In genomic region chr19:3984584-3984907, GRCh38 we compare ENCODE assay signal across 9 cellular contexts. TPM values are rescaled to one million over a fixed set of nuclear protein-coding genes. Genes with fewer than 3 reads are reported as not detected.
DNase-seq lines count a peak whose midpoint lies in the region; ATAC-seq, FAIRE-seq and TF ChIP-seq lines count a peak whose summit lies in the region.
"Had no signal": no experiment of that assay in that cellular context is flagged by ENCODE, and none has a peak within 500 bp of the region (broad histone marks: within the 10 kb centered on the region; RNA-seq: fewer than 3 reads in every experiment).

No MANE protein-coding gene starts in this region.

- H3K4me3 ChIP-seq in H7 (ENCODE audit: insufficient read depth, low read depth, low read length) (peak overlapping the region; percentile 82), right atrium auricular region (peak overlapping the region; percentile 82 to 91), small intestine (ENCODE audit: low read depth in 1 of 2, low read length in 2 of 2) (peak overlapping the region; percentile 85 to 89)

- peaks cover 55% of the 10 kb centered on the region for H3K36me3 Mint-ChIP-seq in activated CD4-positive, alpha-beta memory T cell treated with anti-CD3 and anti-CD28 coated beads, Interleukin-2, amount 10 ng/mL, durations not matched to agents 7 days and 5 days (ENCODE audit: low read depth)

- POLR2A ChIA-PET in activated CD4-positive, alpha-beta memory T cell treated with anti-CD3 and anti-CD28 coated beads, Interleukin-2, amount 10 ng/mL, durations not matched to agents 7 days and 5 days (lab: Charles Lee) = interaction anchor here (0.7 to 8.5 kb wide), 19 partner anchors 9 to 484 kb away, joined by 3 to 122 read pairs (median 5); partner anchors contain the start of genes CACTIN, DAPK3, DOHH and MRPL54

- DNase-seq in H7 (peak; percentile 42), right atrium auricular region (ENCODE audit: low spot score) (no peak), small intestine (peak; percentile 35), SIG-M5 treated with dmso at 0.1 percent for 504 hours (lab: John Stamatoyannopoulos, UW; ENCODE audit: unreplicated experiment) (no peak), T1000 (lab: John Stamatoyannopoulos, UW) (no peak)
- DNase-seq in activated CD4-positive, alpha-beta memory T cell treated with anti-CD3 and anti-CD28 coated beads, Interleukin-2, amount 10 ng/mL, durations not matched to agents 7 days and 5 days = no peak

- CTCF ChIA-PET in activated CD4-positive, alpha-beta memory T cell treated with anti-CD3 and anti-CD28 coated beads, Interleukin-2, amount 10 ng/mL, durations not matched to agents 7 days and 5 days (lab: Charles Lee) = interaction anchor here (1.0 to 2.2 kb wide), 3 partner anchors 13 to 222 kb away, joined by 3 to 8 read pairs (median 7); partner anchors contain the start of gene DAPK3

- H3K27me3 ChIP-seq in H7 (ENCODE audit: control insufficient read depth, insufficient read depth, low read length) (no peaks in the 10 kb centered on the region), right atrium auricular region (no peaks in the 10 kb centered on the region), small intestine (ENCODE audit: control insufficient read depth in 2 of 2, insufficient read depth in 2 of 2, low read length in 2 of 2) (no peaks in the 10 kb centered on the region)

- H3K4me1 ChIP-seq in right atrium auricular region = peaks cover 0 to 44% of the 10 kb centered on the region in 2 donors
- no peaks in the 10 kb centered on the region for H3K4me1 ChIP-seq in small intestine (ENCODE audit: control insufficient read depth in 2 of 2, insufficient read depth in 1 of 2, low read depth in 1 of 2, low read length in 1 of 2)

- H3K27ac ChIP-seq in right atrium auricular region (peak overlapping the region; percentile 94 to 97), small intestine (ENCODE audit: low read depth in 1 of 2, low read length in 1 of 2) (peak overlapping the region; percentile 98)

- no peaks in the 10 kb centered on the region for H3K27me3 Mint-ChIP-seq in activated CD4-positive, alpha-beta memory T cell treated with anti-CD3 and anti-CD28 coated beads, Interleukin-2, amount 10 ng/mL, durations not matched to agents 7 days and 5 days

- peak overlapping the region; percentile 95 for H3K27ac Mint-ChIP-seq in activated CD4-positive, alpha-beta memory T cell treated with anti-CD3 and anti-CD28 coated beads, Interleukin-2, amount 10 ng/mL, durations not matched to agents 7 days and 5 days

- H3K9me3 ChIP-seq in right atrium auricular region (no peaks in the 10 kb centered on the region), small intestine (ENCODE audit: control insufficient read depth, low read depth) (no peaks in the 10 kb centered on the region)

- H3K36me3 ChIP-seq in H7 (replicated peaks; ENCODE audit: control insufficient read depth, insufficient read depth, low read length) (peaks cover 49% of the 10 kb centered on the region), right atrium auricular region (peaks cover 52% of the 10 kb centered on the region), small intestine (ENCODE audit: control insufficient read depth in 2 of 2, insufficient read depth in 2 of 2, low read length in 2 of 2) (peaks cover 25 to 38% of the 10 kb centered on the region in 2 donors)

- no peak for ATAC-seq in HG03139 (IDR thresholded peaks at IDR 0.05; ENCODE audit: unreplicated experiment)
- ATAC-seq in HG03045 (IDR thresholded peaks at IDR 0.05; ENCODE audit: unreplicated experiment) = no peak

- no peak for FAIRE-seq in small intestine (lab: Jason Lieb, UNC)

- no peaks in the 10 kb centered on the region for H3K9me3 Mint-ChIP-seq in activated CD4-positive, alpha-beta memory T cell treated with anti-CD3 and anti-CD28 coated beads, Interleukin-2, amount 10 ng/mL, durations not matched to agents 7 days and 5 days

- whole genome bisulfite sequencing in small intestine, 3 donors = 0 to 1% (median 1%) methylated on average over 10 of the region's 10 CpGs

- H3K4me1 Mint-ChIP-seq in activated CD4-positive, alpha-beta memory T cell treated with anti-CD3 and anti-CD28 coated beads, Interleukin-2, amount 10 ng/mL, durations not matched to agents 7 days and 5 days = peaks cover 62% of the 10 kb centered on the region

- TF ChIP-seq CTCF in right atrium auricular region (IDR thresholded peaks at IDR 0.05) = no peak

- H3K4me3 Mint-ChIP-seq in activated CD4-positive, alpha-beta memory T cell treated with anti-CD3 and anti-CD28 coated beads, Interleukin-2, amount 10 ng/mL, durations not matched to agents 7 days and 5 days = peak overlapping the region; percentile 93

RNA-seq across cellular contexts. Expression of gene EEF2, which starts 0.7 kb away (rescaled TPM):
- total RNA-seq in H7 (2014; rRNA removed; shearing (Covaris generic)) = 2,968 and 3,290 TPM in 2 replicates
- total RNA-seq in activated CD4-positive, alpha-beta memory T cell treated with anti-CD3 and anti-CD28 coated beads, Interleukin-2, amount 10 ng/mL, durations not matched to agents 7 days and 5 days = 1,000 to 10,000 TPM; 1,543 to 1,592 TPM
- total RNA-seq in right atrium auricular region = 1,000 to 10,000 TPM; 1,205 to 1,737 TPM
- polyA plus RNA-seq in small intestine = 1,000 to 10,000 TPM in 2 of 3 donors, 100 to 1,000 TPM in 1; 962 to 2,089 (median 1,343) TPM

RNA-seq across cellular contexts. Expression of gene DAPK3, which starts 13.6 kb away (rescaled TPM):
- 124 and 131 TPM in 2 replicates for total RNA-seq in H7 (2014; rRNA removed; shearing (Covaris generic))
- total RNA-seq in activated CD4-positive, alpha-beta memory T cell treated with anti-CD3 and anti-CD28 coated beads, Interleukin-2, amount 10 ng/mL, durations not matched to agents 7 days and 5 days = 10 to 100 TPM; 41.3 to 42.7 TPM
- total RNA-seq in right atrium auricular region = 100 to 1,000 TPM in 1 of 2 donors, 10 to 100 TPM in 1; 46.2 to 202 TPM
- 10 to 100 TPM; 56.3 to 72.4 (median 64.6) TPM for polyA plus RNA-seq in small intestine

RNA-seq across cellular contexts. Expression of gene PIAS4, which starts 23.0 kb away (rescaled TPM):
- total RNA-seq in H7 (2014; rRNA removed; shearing (Covaris generic)) = 47.9 and 54.4 TPM in 2 replicates
- total RNA-seq in activated CD4-positive, alpha-beta memory T cell treated with anti-CD3 and anti-CD28 coated beads, Interleukin-2, amount 10 ng/mL, durations not matched to agents 7 days and 5 days = 10 to 100 TPM; 28.6 to 33.2 TPM
- total RNA-seq in right atrium auricular region = 10 to 100 TPM; 10.9 to 11.4 TPM
- polyA plus RNA-seq in small intestine = 10 to 100 TPM; 10.8 to 14.8 (median 11.4) TPM

RNA-seq across cellular contexts. Expression of gene NMRK2, which starts 51.7 kb away (rescaled TPM):
- 59.4 and 60.1 TPM in 2 replicates for total RNA-seq in H7 (2014; rRNA removed; shearing (Covaris generic))
- not detected for total RNA-seq in activated CD4-positive, alpha-beta memory T cell treated with anti-CD3 and anti-CD28 coated beads, Interleukin-2, amount 10 ng/mL, durations not matched to agents 7 days and 5 days
- 1,000 to 10,000 TPM; 1,342 to 2,195 TPM for total RNA-seq in right atrium auricular region
- 1 to 10 TPM in 2 of 3 donors, under 1 TPM in 1; 0.43 to 6.8 (median 2.2) TPM for polyA plus RNA-seq in small intestine
- total RNA-seq: RPMI7951 had no signal

Comparison
In these comparisons a context has a peak if more than half of its experiments do, and no peak if none do; other contexts are left out.
1. DNase-seq: peak in H7 (single experiment) and small intestine (single experiment); none in activated CD4-positive, alpha-beta memory T cell treated with anti-CD3 and anti-CD28 coated beads, Interleukin-2, amount 10 ng/mL, durations not matched to agents 7 days and 5 days (single experiment), right atrium auricular region (single experiment), SIG-M5 treated with dmso at 0.1 percent for 504 hours (single experiment) and T1000 (single experiment).
2. Peak in every context shown above with its lines, with median percentiles within 50 percentile points of each other: H3K4me3 ChIP-seq.